17 cellular contexts compared by ENCODE assay signal in the genomic region with DNA sequence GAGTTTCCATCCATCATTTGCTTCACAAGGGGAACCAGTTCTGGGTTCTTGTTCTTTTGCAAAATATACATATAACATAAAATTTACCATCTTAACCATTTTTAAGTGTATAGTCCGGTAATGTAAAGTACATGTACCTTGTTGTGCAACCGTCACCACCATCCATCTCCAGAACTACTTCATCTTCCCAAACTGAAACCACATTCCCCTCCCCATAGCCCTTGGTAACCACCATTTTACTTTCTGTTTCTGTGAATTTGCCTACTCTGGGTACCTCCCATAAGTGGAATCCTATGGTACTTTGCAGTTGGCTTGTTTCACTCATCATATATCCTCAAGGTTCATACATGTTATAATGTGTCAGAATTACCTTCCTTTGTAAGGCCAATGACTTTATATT.
"Had no signal": no experiment of that assay in that cellular context is flagged by ENCODE, and none has a peak within 500 bp of the region (broad histone marks: within the 10 kb centered on the region; RNA-seq: fewer than 3 reads in every experiment).

No MANE protein-coding gene starts in this region.

- H3K36me3 ChIP-seq: esophagus squamous epithelium, gastroesophageal sphincter, spleen, thoracic aorta, upper lobe of left lung had no signal

- DNase-seq: activated CD4-positive, alpha-beta memory T cell treated with anti-CD3 and anti-CD28 coated beads for 36 hours; activated CD4-positive, alpha-beta T cell treated with anti-CD3 and anti-CD28 coated beads for 4 hours; activated CD4-positive, CD25-positive, alpha-beta regulatory T cell; activated naive CD4-positive, alpha-beta T cell treated with anti-CD3 and anti-CD28 coated beads, Interleukin-2, amount 10 ng/mL, durations not matched to agents 7 days and 5 days; activated T-cell treated with anti-CD3 and anti-CD28 coated beads, Interleukin-2, amount 50 U/mL, for 48 hours; amygdala; cortex of kidney; endodermal cell; esophagus squamous epithelium; head of caudate nucleus; hypothalamus; spleen; stimulated activated CD4-positive, alpha-beta T cell treated with anti-CD3 and anti-CD28 coated beads, Interleukin-4, amount 100 ng/mL, for 24 hours; stimulated activated naive CD4-positive, alpha-beta T cell treated with Interleukin-2 at 50 U/mL for 16 hours; upper lobe of left lung had no signal

- H3K9me3 ChIP-seq: esophagus squamous epithelium, gastroesophageal sphincter, spleen, thoracic aorta, upper lobe of left lung had no signal

- H3K27ac ChIP-seq: esophagus squamous epithelium, gastroesophageal sphincter, spleen, thoracic aorta, upper lobe of left lung had no signal

- H3K4me3 ChIP-seq: esophagus squamous epithelium, gastroesophageal sphincter, spleen, thoracic aorta, upper lobe of left lung had no signal

- H3K27me3 ChIP-seq: esophagus squamous epithelium, gastroesophageal sphincter, upper lobe of left lung had no signal

- H3K4me1 ChIP-seq: gastroesophageal sphincter, upper lobe of left lung had no signal

- ATAC-seq: gastroesophageal sphincter had no signal
